In genomic region chr2:60551241-60552095, GRCh38 we compare ENCODE assay signal across 8 cellular contexts. TPM values are rescaled to one million over a fixed set of nuclear protein-coding genes. Genes with fewer than 3 reads are reported as not detected.
DNase-seq lines count a peak whose midpoint lies in the region; ATAC-seq and TF ChIP-seq lines count a peak whose summit lies in the region.

No MANE protein-coding gene starts in this region.

- POLR2A ChIA-PET in activated CD8-positive, alpha-beta T cell treated with anti-CD3 and anti-CD28 coated beads for 36 hours (lab: Charles Lee) = no interaction called here

- intact Hi-C loops in Calu3 (cut with micrococcal nuclease; ENCODE audit: unreplicated experiment) = loop anchor here (2.0 to 10.0 kb wide), 4 partner anchors 54 to 1524 kb away; no protein-coding TSS in a partner anchor
- intact Hi-C loops in activated CD8-positive, alpha-beta T cell treated with anti-CD3 and anti-CD28 coated beads for 36 hours (cut with micrococcal nuclease) = loop anchor here (10.0 kb wide), 2 partner anchors 667 to 1247 kb away; no protein-coding TSS in a partner anchor

- under 1% methylated on average over 63 of the region's 63 CpGs for WGBS in HUES64

- no peaks in the 10 kb centered on the region for H3K9me3 ChIP-seq in HUES64 (ENCODE audit: insufficient read depth, low read depth, low read length)

- no peak for DNase-seq in Calu3
- DNase-seq in activated CD8-positive, alpha-beta T cell treated with anti-CD3 and anti-CD28 coated beads for 36 hours = peak; percentile 23
- peak; percentile 27 for DNase-seq in globus pallidus (ENCODE audit: low spot score)
- DNase-seq in retina = peak; percentile 72
- no peak for DNase-seq in ACHN
- no peak for DNase-seq in activated CD4-positive, CD25-positive, alpha-beta regulatory T cell treated with anti-CD3 and anti-CD28 coated beads, Interleukin-2, amount 50 U/mL, for 72 hours
- no peak for DNase-seq in mucosa of gallbladder (ENCODE audit: low spot score)

- TF ChIP-seq CTCF in Calu3 (IDR thresholded peaks at IDR 0.05; ENCODE audit: unreplicated experiment) = no peak
- TF ChIP-seq CTCF in activated CD8-positive, alpha-beta T cell treated with anti-CD3 and anti-CD28 coated beads for 36 hours (IDR thresholded peaks at IDR 0.05) = no peak

- H3K4me1 ChIP-seq in HUES64 (ENCODE audit: insufficient read depth, low read length) = peaks cover 24% of the 10 kb centered on the region

- peaks cover 33% of the 10 kb centered on the region for H3K27me3 ChIP-seq in HUES64 (ENCODE audit: insufficient read depth, low read length)

- H3K4me3 Mint-ChIP-seq in Calu3 (ENCODE audit: low read depth, unreplicated experiment) = peak overlapping the region; percentile 83
- peak overlapping the region; percentile 79 for H3K4me3 Mint-ChIP-seq in activated CD8-positive, alpha-beta T cell treated with anti-CD3 and anti-CD28 coated beads for 36 hours

- H3K9ac ChIP-seq in HUES64 (ENCODE audit: low read depth, low read length) = peak overlapping the region; percentile 67

- no peak overlapping the region for H3K27ac Mint-ChIP-seq in Calu3 (ENCODE audit: unreplicated experiment)
- H3K27ac Mint-ChIP-seq in activated CD8-positive, alpha-beta T cell treated with anti-CD3 and anti-CD28 coated beads for 36 hours = no peak overlapping the region

- CTCF ChIA-PET in Calu3 (lab: Charles Lee) = no interaction called here
- CTCF ChIA-PET in activated CD8-positive, alpha-beta T cell treated with anti-CD3 and anti-CD28 coated beads for 36 hours (lab: Charles Lee) = interaction anchor here (1.1 to 1.9 kb wide), 4 partner anchors 9 to 34 kb away, joined by 3 to 12 read pairs (median 4); no protein-coding TSS in a partner anchor

- H3K27me3 Mint-ChIP-seq in Calu3 (ENCODE audit: unreplicated experiment) = peaks cover 87% of the 10 kb centered on the region
- peaks cover 61% of the 10 kb centered on the region for H3K27me3 Mint-ChIP-seq in activated CD8-positive, alpha-beta T cell treated with anti-CD3 and anti-CD28 coated beads for 36 hours

- peak overlapping the region; percentile 85 for H3K4me3 ChIP-seq in HUES64 (ENCODE audit: low read length)

- peaks cover 2% of the 10 kb centered on the region; the same call in 1 of the 2 replicates for H3K36me3 ChIP-seq in HUES64 (ENCODE audit: insufficient read depth, low read length)

- peaks cover 55% of the 10 kb centered on the region for H3K36me3 Mint-ChIP-seq in Calu3 (ENCODE audit: insufficient read depth, unreplicated experiment)
- no peaks in the 10 kb centered on the region for H3K36me3 Mint-ChIP-seq in activated CD8-positive, alpha-beta T cell treated with anti-CD3 and anti-CD28 coated beads for 36 hours (ENCODE audit: low read depth)

- ATAC-seq in activated CD8-positive, alpha-beta T cell treated with anti-CD3 and anti-CD28 coated beads for 36 hours = no peak

- BruUV-seq in Calu3 (replicated peaks; lab: Mats Ljungman, UMichigan) = no TSS peak

- in situ Hi-C loops in ACHN (cut with HindIII; ENCODE audit: low pct_ligation_motif_present, low pct_unique_long_range_greater_than_20kb, low sequenced_read_pairs) = no loop called here

- H3K4me1 Mint-ChIP-seq in Calu3 (ENCODE audit: low read depth, unreplicated experiment) = peaks cover 24% of the 10 kb centered on the region
- H3K4me1 Mint-ChIP-seq in activated CD8-positive, alpha-beta T cell treated with anti-CD3 and anti-CD28 coated beads for 36 hours (ENCODE audit: low read depth) = peaks cover 32% of the 10 kb centered on the region

- no peaks in the 10 kb centered on the region for H3K9me3 Mint-ChIP-seq in Calu3 (ENCODE audit: low read depth, unreplicated experiment)
- H3K9me3 Mint-ChIP-seq in activated CD8-positive, alpha-beta T cell treated with anti-CD3 and anti-CD28 coated beads for 36 hours = no peaks in the 10 kb centered on the region

- H3K27ac ChIP-seq in HUES64 (ENCODE audit: low read depth, low read length) = peak overlapping the region; percentile 98; the same call in 1 of the 2 replicates

RNA-seq across cellular contexts. Expression of gene BCL11A, which starts 2.0 kb away (rescaled TPM):
- total RNA-seq in Calu3 (2022) = 8.1 and 8.5 TPM in 2 replicates
- 26.0 TPM for polyA plus RNA-seq in HUES64 (2013, experiment 1 of 2)
- polyA plus RNA-seq in HUES64 (2013, experiment 2 of 2) = 23.2 TPM
- under 1 TPM; 0.45 to 0.54 TPM for total RNA-seq in activated CD8-positive, alpha-beta T cell treated with anti-CD3 and anti-CD28 coated beads for 36 hours
- 21.3 TPM for total RNA-seq in mucosa of gallbladder

Comparison
In these comparisons a context has a peak if more than half of its experiments do, and no peak if none do; other contexts are left out.
1. DNase-seq: peak in activated CD8-positive, alpha-beta T cell treated with anti-CD3 and anti-CD28 coated beads for 36 hours (single experiment), globus pallidus (single experiment) and retina (single experiment); none in Calu3 (single experiment), ACHN (single experiment), activated CD4-positive, CD25-positive, alpha-beta regulatory T cell treated with anti-CD3 and anti-CD28 coated beads, Interleukin-2, amount 50 U/mL, for 72 hours (single experiment) and mucosa of gallbladder (single experiment).